In the genomic region with DNA sequence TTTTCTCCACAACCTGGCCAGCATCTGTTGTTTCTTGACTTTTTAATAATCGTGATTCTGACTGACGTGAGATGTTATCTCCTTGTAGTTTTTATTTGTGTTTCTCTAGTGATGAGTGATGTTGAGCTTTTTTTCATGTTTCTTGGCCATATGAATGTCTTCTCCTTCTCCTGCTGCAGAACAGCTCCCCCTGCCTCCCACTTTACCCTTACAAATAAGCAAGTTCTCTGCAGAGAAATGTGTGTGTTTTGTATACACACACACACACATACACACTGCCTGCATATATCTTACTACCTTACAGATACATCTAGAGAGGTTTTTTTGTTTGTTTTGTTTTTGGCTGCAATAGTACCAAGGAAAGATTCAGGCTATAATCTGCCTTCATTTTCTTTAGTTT, we compare ENCODE assay signal across 10 cellular contexts.
DNase-seq lines count a peak whose midpoint lies in the region; ATAC-seq, FAIRE-seq and TF ChIP-seq lines count a peak whose summit lies in the region.
"Had no signal": no experiment of that assay in that cellular context is flagged by ENCODE, and none has a peak within 500 bp of the region (broad histone marks: within the 10 kb centered on the region; RNA-seq: fewer than 3 reads in every experiment).

No MANE protein-coding gene starts in this region.

- H3K27me3 ChIP-seq in cardiac muscle cell (no peaks in the 10 kb centered on the region), right atrium auricular region (no peaks in the 10 kb centered on the region), suprapubic skin (no peaks in the 10 kb centered on the region), pancreas (no peaks in the 10 kb centered on the region)

- FAIRE-seq in pancreas (lab: Jason Lieb, UNC) (no peak), GM19239 (lab: Jason Lieb, UNC) (no peak)
- FAIRE-seq: G401.6 had no signal

- intact Hi-C loops in pancreas (cut with DNase I): no loop called here

- TF ChIP-seq POLR2A in suprapubic skin (IDR thresholded peaks at IDR 0.05): no peak

- H3K9me3 ChIP-seq in cardiac muscle cell (ENCODE audit: low read depth) (no peaks in the 10 kb centered on the region), right atrium auricular region (peaks cover 0 to 11% of the 10 kb centered on the region in 2 donors), suprapubic skin (peaks cover 5% of the 10 kb centered on the region), pancreas (no peaks in the 10 kb centered on the region)

- peaks cover 3% of the 10 kb centered on the region for H3K4me1 ChIP-seq in cardiac muscle cell (ENCODE audit: low read depth)
- no peaks in the 10 kb centered on the region for H3K4me1 ChIP-seq in right atrium auricular region
- no peaks in the 10 kb centered on the region for H3K4me1 ChIP-seq in suprapubic skin
- H3K4me1 ChIP-seq in pancreas: no peaks in the 10 kb centered on the region

- no peaks in the 10 kb centered on the region for H3K36me3 ChIP-seq in cardiac muscle cell
- H3K36me3 ChIP-seq in right atrium auricular region: no peaks in the 10 kb centered on the region
- H3K36me3 ChIP-seq in suprapubic skin: no peaks in the 10 kb centered on the region
- no peaks in the 10 kb centered on the region for H3K36me3 ChIP-seq in pancreas

- no peak overlapping the region for H3K27ac ChIP-seq in cardiac muscle cell
- H3K27ac ChIP-seq in right atrium auricular region: no peak overlapping the region
- H3K27ac ChIP-seq in epithelial cell of prostate: no peak overlapping the region
- H3K27ac ChIP-seq in suprapubic skin: no peak overlapping the region
- H3K27ac ChIP-seq in pancreas: no peak overlapping the region

- TF ChIP-seq CTCF in cardiac muscle cell (IDR thresholded peaks at IDR 0.05; ENCODE audit: low read depth, low read length) (peak; percentile 57), right atrium auricular region (IDR thresholded peaks at IDR 0.05) (peak in 1 of 2 donors; percentile 50), type B pancreatic cell (conservative IDR thresholded peaks at IDR 0.05) (peak; percentile 36), suprapubic skin (IDR thresholded peaks at IDR 0.05) (no peak), pancreas (IDR thresholded peaks at IDR 0.05) (no peak)

- no peak for ATAC-seq in pancreas

- no peak for TF ChIP-seq EP300 in suprapubic skin (IDR thresholded peaks at IDR 0.05)

- peak; percentile 26 to 72 for DNase-seq in cardiac muscle cell (ENCODE audit: low read depth in 1 of 2, low spot score in 1 of 2)
- no peak for DNase-seq in right atrium auricular region (ENCODE audit: low spot score)
- DNase-seq in NCI-H1105 (lab: John Stamatoyannopoulos, UW): peak; percentile 6
- peak; percentile 12 for DNase-seq in epithelial cell of prostate (ENCODE audit: low read depth, low spot score)
- no peak for DNase-seq in type B pancreatic cell (ENCODE audit: extremely low spot score, unreplicated experiment)
- DNase-seq in suprapubic skin (ENCODE audit: low spot score in 2 of 2): no peak
- no peak for DNase-seq in pancreas
- DNase-seq in GM19239 (ENCODE audit: insufficient read length, low spot score): no peak
- DNase-seq: activated T-cell treated with anti-CD3 and anti-CD28 coated beads, Interleukin-2, amount 50 U/mL, for 1 hour had no signal

- no peaks in the 10 kb centered on the region for H3K4me1 Mint-ChIP-seq in type B pancreatic cell (ENCODE audit: unreplicated experiment)

- no peak overlapping the region for H3K27ac Mint-ChIP-seq in type B pancreatic cell

- H3K27me3 Mint-ChIP-seq in type B pancreatic cell: peaks cover 50% of the 10 kb centered on the region

- H3K36me3 Mint-ChIP-seq in type B pancreatic cell: no peaks in the 10 kb centered on the region

- no peaks in the 10 kb centered on the region for H3K9me3 Mint-ChIP-seq in type B pancreatic cell

- 36% methylated on average over 2 of the region's 2 CpGs for WGBS in suprapubic skin
- WGBS in pancreas, 2 donors: 21 to 28% methylated on average over 2 of the region's 2 CpGs

- H3K4me3 ChIP-seq in cardiac muscle cell: no peak overlapping the region
- H3K4me3 ChIP-seq in right atrium auricular region: no peak overlapping the region
- H3K4me3 ChIP-seq in suprapubic skin: no peak overlapping the region
- H3K4me3 ChIP-seq in pancreas: no peak overlapping the region

- no peak overlapping the region for H3K4me3 Mint-ChIP-seq in type B pancreatic cell

Comparison
In these comparisons a context has a peak if more than half of its experiments do, and no peak if none do; other contexts are left out.
1. DNase-seq: peak in cardiac muscle cell (2 of 2), NCI-H1105 (single experiment) and epithelial cell of prostate (single experiment); none in right atrium auricular region (single experiment), type B pancreatic cell (single experiment), suprapubic skin (0 of 2), pancreas (0 of 6) and GM19239 (single experiment).
2. CTCF ChIP-seq: peak in cardiac muscle cell (single experiment) and type B pancreatic cell (single experiment); none in suprapubic skin (0 of 2) and pancreas (0 of 4).